In genomic region chr2:111668741-111669140, GRCh38 we compare ENCODE assay signal across 19 cellular contexts.
DNase-seq lines count a peak whose midpoint lies in the region; ATAC-seq and TF ChIP-seq lines count a peak whose summit lies in the region.
"Had no signal": no experiment of that assay in that cellular context is flagged by ENCODE, and none has a peak within 500 bp of the region (broad histone marks: within the 10 kb centered on the region; RNA-seq: fewer than 3 reads in every experiment).

No MANE protein-coding gene starts in this region.

- DNase-seq in right atrium auricular region (ENCODE audit: low spot score) (peak; percentile 48), heart left ventricle (no peak), colonic mucosa (peak; percentile 10), lower leg skin (ENCODE audit: low spot score in 2 of 2) (peak; percentile 6 to 29), vagina (ENCODE audit: extremely low spot score in 2 of 2) (peak; percentile 37 to 70), NCI-H1092 treated with DMSO at 0.1 percent for 48 hours (lab: John Stamatoyannopoulos, UW) (no peak)
- no peak for DNase-seq in activated CD8-positive, alpha-beta memory T cell treated with anti-CD3 and anti-CD28 coated beads, Interleukin-2, amount 50 U/mL, for 48 hours
- DNase-seq: CD4-positive, alpha-beta memory T cell; DMS153; H7; Kasumi-1; MG63; NCI-H1092; NCI-H146; NCI-H2029 treated with DMSO at 0.1 percent for 48 hours; NCI-H2171; NCI-H526 had no signal

- TF ChIP-seq POLR2A in heart left ventricle (IDR thresholded peaks at IDR 0.05): no peak
- TF ChIP-seq POLR2A in lower leg skin (IDR thresholded peaks at IDR 0.05): no peak
- no peak for TF ChIP-seq POLR2A in vagina (IDR thresholded peaks at IDR 0.05)

- no peak overlapping the region for H3K27ac ChIP-seq in right atrium auricular region
- H3K27ac ChIP-seq in heart left ventricle: no peak overlapping the region
- H3K27ac ChIP-seq in colonic mucosa: no peak overlapping the region
- H3K27ac ChIP-seq in vagina: no peak overlapping the region
- H3K27ac ChIP-seq: SJSA1 had no signal

- H3K36me3 ChIP-seq in right atrium auricular region: no peaks in the 10 kb centered on the region
- H3K36me3 ChIP-seq in heart left ventricle: no peaks in the 10 kb centered on the region
- H3K36me3 ChIP-seq in colonic mucosa: no peaks in the 10 kb centered on the region
- H3K36me3 ChIP-seq in vagina: no peaks in the 10 kb centered on the region
- H3K36me3 ChIP-seq: MG63, SJSA1 had no signal

- H3K4me1 ChIP-seq in right atrium auricular region (no peaks in the 10 kb centered on the region), heart left ventricle (peaks cover 0 to 22% (median 0%) of the 10 kb centered on the region in 12 donors), colonic mucosa (no peaks in the 10 kb centered on the region), vagina (no peaks in the 10 kb centered on the region)

- no peak overlapping the region for H3K9ac ChIP-seq in colonic mucosa (ENCODE audit: low read depth in 2 of 2, low read length in 2 of 2)

- intact Hi-C loops in heart left ventricle (cut with DNase I) (loop anchor here in 9 of 10 donors (5.0 to 10.0 kb wide), 4 partner anchors 551 to 856 kb away; no protein-coding TSS in a partner anchor), colonic mucosa (cut with DNase I) (no loop called here), lower leg skin (cut with DNase I; ENCODE audit: low total_unique reads) (no loop called here), vagina (cut with DNase I) (loop anchor here (10.0 kb wide), 1 partner anchor 554 kb away; no protein-coding TSS in a partner anchor)

- WGBS in heart left ventricle, 4 donors: 92 to 96% (median 95%) methylated on average over 5 of the region's 5 CpGs
- 93 to 96% methylated on average over 5 of the region's 5 CpGs for WGBS in lower leg skin, 2 donors

- H3K4me3 ChIP-seq in right atrium auricular region (no peak overlapping the region), heart left ventricle (no peak overlapping the region), colonic mucosa (no peak overlapping the region), lower leg skin (ENCODE audit: low read depth, poor library complexity, severe bottlenecking) (no peak overlapping the region), vagina (no peak overlapping the region)
- H3K4me3 ChIP-seq: MG63, SJSA1 had no signal

- H3K27me3 ChIP-seq in right atrium auricular region: no peaks in the 10 kb centered on the region
- no peaks in the 10 kb centered on the region for H3K27me3 ChIP-seq in heart left ventricle
- H3K27me3 ChIP-seq in colonic mucosa: no peaks in the 10 kb centered on the region
- no peaks in the 10 kb centered on the region for H3K27me3 ChIP-seq in vagina
- H3K27me3 ChIP-seq: MG63, SJSA1 had no signal

- no peaks in the 10 kb centered on the region for H3K9me3 ChIP-seq in right atrium auricular region
- no peaks in the 10 kb centered on the region for H3K9me3 ChIP-seq in heart left ventricle
- no peaks in the 10 kb centered on the region for H3K9me3 ChIP-seq in colonic mucosa
- H3K9me3 ChIP-seq in vagina: no peaks in the 10 kb centered on the region
- H3K9me3 ChIP-seq: MG63, SJSA1 had no signal

- TF ChIP-seq CTCF in right atrium auricular region (IDR thresholded peaks at IDR 0.05) (no peak), heart left ventricle (IDR thresholded peaks at IDR 0.05) (no peak), colonic mucosa (IDR thresholded peaks at IDR 0.05) (no peak), lower leg skin (IDR thresholded peaks at IDR 0.05) (no peak), vagina (IDR thresholded peaks at IDR 0.05) (no peak)

- no peak for ATAC-seq in heart left ventricle
- no peak for ATAC-seq in GM19463 (IDR thresholded peaks at IDR 0.05; ENCODE audit: unreplicated experiment)

Comparison
In these comparisons a context has a peak if more than half of its experiments do, and no peak if none do; other contexts are left out.
1. DNase-seq: peak in right atrium auricular region (single experiment), colonic mucosa (single experiment), lower leg skin (2 of 2) and vagina (2 of 2); none in heart left ventricle (0 of 5), NCI-H1092 treated with DMSO at 0.1 percent for 48 hours (single experiment) and activated CD8-positive, alpha-beta memory T cell treated with anti-CD3 and anti-CD28 coated beads, Interleukin-2, amount 50 U/mL, for 48 hours (single experiment).
2. intact Hi-C loops: an anchor here in heart left ventricle (5.0 to 10.0 kb wide) and vagina (10.0 kb wide); none called in colonic mucosa and lower leg skin.